ENCODE assay signal across 8 cellular contexts in genomic region chr3:57757642-57758297, GRCh38. TPM values are rescaled to one million over a fixed set of nuclear protein-coding genes. Genes with fewer than 3 reads are reported as not detected.
DNase-seq lines count a peak whose midpoint lies in the region; ATAC-seq, FAIRE-seq and TF ChIP-seq lines count a peak whose summit lies in the region.

No MANE protein-coding gene starts in this region.

- POLR2A ChIA-PET in AG04449 (lab: Yijun Ruan, JAX) (interaction anchor here (0.7 kb wide), 1 partner anchor 20 kb away, joined by 3 read pairs; no protein-coding TSS in a partner anchor), HCT116 (lab: Charles Lee) (no interaction called here)

- no peak for TF ChIP-seq RAD21 in HCT116 (IDR thresholded peaks at IDR 0.05; ENCODE audit: low read depth)

- H3K27me3 ChIP-seq in HCT116 (ENCODE audit: insufficient read depth, low read length) = no peaks in the 10 kb centered on the region
- H3K27me3 ChIP-seq in astrocyte (ENCODE audit: insufficient read depth, low read length) = no peaks in the 10 kb centered on the region
- no peaks in the 10 kb centered on the region for H3K27me3 ChIP-seq in left lung
- H3K27me3 ChIP-seq in thyroid gland = no peaks in the 10 kb centered on the region

- peaks cover 6% of the 10 kb centered on the region for H3K4me1 Mint-ChIP-seq in astrocyte (ENCODE audit: low read depth, unreplicated experiment)

- no peak for TF ChIP-seq POLR2A in HCT116 (IDR thresholded peaks at IDR 0.05; ENCODE audit: borderline replicate concordance, extremely low read depth, insufficient read depth, insufficient read length)
- TF ChIP-seq POLR2A in thyroid gland (IDR thresholded peaks at IDR 0.05) = no peak

- peak overlapping the region; percentile 48 for H3K27ac Mint-ChIP-seq in astrocyte (ENCODE audit: unreplicated experiment)

- H3K4me1 ChIP-seq in HCT116 (ENCODE audit: control insufficient read depth in 1 of 2, insufficient read depth in 2 of 2, low read length in 2 of 2) = peaks cover 16 to 43% of the 10 kb centered on the region in 2 experiments
- peaks cover 22% of the 10 kb centered on the region for H3K4me1 ChIP-seq in astrocyte (ENCODE audit: insufficient read depth, low read length)
- H3K4me1 ChIP-seq in left lung = peaks cover 0 to 54% of the 10 kb centered on the region in 2 donors
- H3K4me1 ChIP-seq in thyroid gland = peaks cover 30 to 34% of the 10 kb centered on the region in 2 donors

- no peak for TF ChIP-seq CTCF in AG04449 (IDR thresholded peaks at IDR 0.05; ENCODE audit: insufficient read depth, low read length, missing control alignments)
- TF ChIP-seq CTCF in HCT116 (IDR thresholded peaks at IDR 0.05 in 2 of 3, conservative IDR thresholded peaks at IDR 0.05 in 1 of 3; ENCODE audit: borderline replicate concordance in 1 of 3, insufficient read depth in 1 of 3, low read depth in 2 of 3, low read length in 2 of 3) = no peak
- TF ChIP-seq CTCF in astrocyte (IDR thresholded peaks at IDR 0.05; ENCODE audit: insufficient read depth, low read depth, low read length) = no peak
- no peak for TF ChIP-seq CTCF in left lung (IDR thresholded peaks at IDR 0.05)
- TF ChIP-seq CTCF in thyroid gland (IDR thresholded peaks at IDR 0.05) = no peak

- H3K36me3 Mint-ChIP-seq in astrocyte (ENCODE audit: low read depth, unreplicated experiment) = peaks cover 3% of the 10 kb centered on the region

- H3K9me2 ChIP-seq in HCT116 (ENCODE audit: insufficient read depth) = no peaks in the 10 kb centered on the region

- H3K4me3 ChIP-seq in AG04449 (ENCODE audit: low read depth, low read length) (peak overlapping the region; percentile 89), HCT116 (replicated peaks in 1 of 2; ENCODE audit: low read depth in 1 of 2, low read length in 2 of 2) (peak overlapping the region; percentile 79 to 82), astrocyte (ENCODE audit: insufficient read depth, low read depth, low read length) (peak overlapping the region; percentile 76), left lung (peak overlapping the region; percentile 92 to 98), thyroid gland (replicated peaks in 1 of 3) (peak overlapping the region; percentile 17 to 99 (median 95))

- peak overlapping the region; percentile 93 for H3K4me3 Mint-ChIP-seq in astrocyte (ENCODE audit: unreplicated experiment)

- CTCF ChIA-PET in AG04449 (lab: Yijun Ruan, JAX) (no interaction called here), HCT116 (lab: Charles Lee) (no interaction called here)

- H3K27me3 Mint-ChIP-seq in astrocyte (ENCODE audit: low read depth, unreplicated experiment) = no peaks in the 10 kb centered on the region

- H3K9ac ChIP-seq in HCT116 (ENCODE audit: low read length) = peak overlapping the region; percentile 92
- peak overlapping the region; percentile 86 for H3K9ac ChIP-seq in astrocyte (ENCODE audit: low read length)

- DNase-seq in AG04449 (ENCODE audit: low read depth, low spot score) (no peak), HCT116 (ENCODE audit: low read depth, low spot score) (no peak), astrocyte (ENCODE audit: low read depth) (peak; percentile 25), left lung (no peak), thyroid gland (peak; percentile 44 to 52), iPS-NIHi11 (ENCODE audit: low spot score) (no peak)
- DNase-seq in NK-92 treated with Interleukin-12 subunit alpha and Interleukin-12 subunit beta, amount 100 ng/mL, for 24 hours (lab: John Stamatoyannopoulos, UW) = no peak

- H2AFZ ChIP-seq in HCT116 (ENCODE audit: low read depth, low read length, poor library complexity, severe bottlenecking) (no peak overlapping the region), astrocyte (ENCODE audit: low read depth, low read length) (no peak overlapping the region)

- intact Hi-C loops in HCT116 (cut with micrococcal nuclease) (loop anchor here (2.0 kb wide), 1 partner anchor 47 kb away; no protein-coding TSS in a partner anchor), left lung (cut with DNase I) (no loop called here), thyroid gland (cut with DNase I) (loop anchor here (10.0 kb wide), 1 partner anchor 203 kb away; the partner anchor contains the start of gene PDE12)

- RAD21 ChIA-PET in HCT116 (lab: Charles Lee; ENCODE audit: low non-redundant PET in 1 of 2, low total read pairs in 2 of 2, uncharacterized antibody in 2 of 2, unreplicated experiment in 2 of 2) = interaction anchor here in 1 of 2 experiments (0.7 kb wide), 1 partner anchor 62 kb away, joined by 4 read pairs; no protein-coding TSS in a partner anchor

- peak overlapping the region; percentile 73 for H3K4me2 ChIP-seq in HCT116 (ENCODE audit: low read length)
- H3K4me2 ChIP-seq in astrocyte (ENCODE audit: low read length) = peak overlapping the region; percentile 94

- WGBS in thyroid gland, 2 donors = 25 to 35% methylated on average over 26 of the region's 26 CpGs

- H3K36me3 ChIP-seq in HCT116 (ENCODE audit: control insufficient read depth in 1 of 2, insufficient read depth in 2 of 2, low read length in 2 of 2) = peaks cover 10 to 26% of the 10 kb centered on the region in 2 experiments
- peaks cover 5% of the 10 kb centered on the region for H3K36me3 ChIP-seq in astrocyte (ENCODE audit: insufficient read depth, low read length)
- H3K36me3 ChIP-seq in left lung = peaks cover 0 to 11% of the 10 kb centered on the region in 2 donors
- no peaks in the 10 kb centered on the region for H3K36me3 ChIP-seq in thyroid gland

- H3K27ac ChIP-seq in HCT116 (ENCODE audit: low read depth, low read length) (no peak overlapping the region), astrocyte (ENCODE audit: low read depth, low read length) (peak overlapping the region; percentile 93), left lung (no peak overlapping the region), thyroid gland (peak overlapping the region in 2 of 3 donors; percentile 89 to 95)

- ATAC-seq in HCT116 (no peak), left lung (no peak), HG03280 (IDR thresholded peaks at IDR 0.05; ENCODE audit: unreplicated experiment) (no peak)

- no peaks in the 10 kb centered on the region for H3K9me3 ChIP-seq in HCT116 (ENCODE audit: control insufficient read depth in 1 of 2, insufficient read depth in 1 of 2, low read depth in 1 of 2, low read length in 2 of 2)
- H3K9me3 ChIP-seq in astrocyte (ENCODE audit: insufficient read depth, low read depth, low read length) = no peaks in the 10 kb centered on the region
- H3K9me3 ChIP-seq in left lung = no peaks in the 10 kb centered on the region
- H3K9me3 ChIP-seq in thyroid gland = no peaks in the 10 kb centered on the region

- no peaks in the 10 kb centered on the region for H4K20me1 ChIP-seq in HCT116 (ENCODE audit: insufficient read depth)
- H4K20me1 ChIP-seq in astrocyte (ENCODE audit: insufficient read depth, low read length) = peaks cover 51% of the 10 kb centered on the region

- no peak for FAIRE-seq in astrocyte (lab: Jason Lieb, UNC)

- BruUV-seq in HCT116 (replicated peaks; lab: Mats Ljungman, UMichigan) = TSS peak; percentile 51

- H3K9me3 Mint-ChIP-seq in astrocyte (ENCODE audit: unreplicated experiment) = no peaks in the 10 kb centered on the region

- H3K79me2 ChIP-seq in HCT116 (ENCODE audit: insufficient read depth, low read length) (peaks cover 64% of the 10 kb centered on the region), astrocyte (ENCODE audit: insufficient read depth, low read length) (peaks cover 63% of the 10 kb centered on the region)

TF ChIP-seq in HCT116, 20 proteins besides CTCF, POLR2A, EP300 and RAD21 (continues in another document):
- no peak for TF ChIP-seq MAX (IDR thresholded peaks at IDR 0.05)
- TF ChIP-seq FOSL1 (IDR thresholded peaks at IDR 0.05; ENCODE audit: low read depth) = no peak
- TF ChIP-seq TCF7L2 (IDR thresholded peaks at IDR 0.05; ENCODE audit: borderline replicate concordance, extremely low read depth, insufficient read depth, insufficient read length) = no peak
- no peak for TF ChIP-seq JUND (IDR thresholded peaks at IDR 0.05)
- TF ChIP-seq YY1 (IDR thresholded peaks at IDR 0.05; ENCODE audit: extremely low read depth, insufficient replicate concordance, low read depth, low read length) = no peak
- no peak for TF ChIP-seq REST (IDR thresholded peaks at IDR 0.05; ENCODE audit: low read depth)
- no peak for TF ChIP-seq EZH2phosphoT487 (IDR thresholded peaks at IDR 0.05; ENCODE audit: borderline replicate concordance)
- TF ChIP-seq ELF1 (IDR thresholded peaks at IDR 0.05; ENCODE audit: borderline replicate concordance, low read depth) = no peak

RNA-seq across cellular contexts. Expression of gene SLMAP, which starts 1.7 kb away (rescaled TPM):
- total RNA-seq in HCT116 (2021; ENCODE audit: unreplicated experiment) (81.0 TPM), astrocyte (68.7 and 71.4 TPM in 2 replicates), left lung (10 to 100 TPM; 62.1 to 65.3 TPM), thyroid gland (10 to 100 TPM; 79.7 to 89.4 (median 83.4) TPM)
- 18.8 and 28.1 TPM in 2 replicates for polyA plus RNA-seq in HCT116 (2012)

Comparison
In these comparisons a context has a peak if more than half of its experiments do, and no peak if none do; other contexts are left out.
1. DNase-seq: peak in astrocyte (single experiment) and thyroid gland (2 of 2); none in AG04449 (single experiment), HCT116 (single experiment), left lung (0 of 2), iPS-NIHi11 (single experiment) and NK-92 treated with Interleukin-12 subunit alpha and Interleukin-12 subunit beta, amount 100 ng/mL, for 24 hours (single experiment).
2. H3K27ac ChIP-seq: peak in astrocyte (single experiment) and thyroid gland (2 of 3); none in HCT116 (single experiment) and left lung (0 of 2).
3. intact Hi-C loops: an anchor here in HCT116 (2.0 kb wide) and thyroid gland (10.0 kb wide); none called in left lung.
4. Peak in every context shown above with its lines, with median percentiles within 50 percentile points of each other: H3K4me3 ChIP-seq.